In genomic region chr2:100260712-100261620, GRCh38 we compare ENCODE assay signal across 8 cellular contexts.
A peak's percentile ranks its signal among the peaks of the same experiment; 100 is the strongest.
DNase-seq lines count a peak whose midpoint lies in the region; ATAC-seq, FAIRE-seq and TF ChIP-seq lines count a peak whose summit lies in the region.

No MANE protein-coding gene starts in this region.

- intact Hi-C loops in Right ventricle myocardium inferior (cut with DNase I), result loop anchor here (5.0 kb wide), 1 partner anchor 704 kb away; no protein-coding TSS in a partner anchor

- no peak overlapping the region for H3K27ac Mint-ChIP-seq in activated naive CD4-positive, alpha-beta T cell treated with anti-CD3 and anti-CD28 coated beads, Interleukin-2, amount 10 ng/mL, durations not matched to agents 7 days and 5 days

- H3K4me3 ChIP-seq in A549, result no peak overlapping the region
- no peak overlapping the region for H3K4me3 ChIP-seq in GM06990 (replicated peaks; ENCODE audit: low read depth, low read length)

- 50% methylated on average over 15 of the region's 15 CpGs for WGBS in A549 (ENCODE audit: missing lambda C conversion rate)

- peak; percentile 60 to 80 for DNase-seq in A549 (ENCODE audit: low read depth in 1 of 2, low spot score in 1 of 2)
- no peak for DNase-seq in GM06990 (ENCODE audit: extremely low read depth, insufficient read length)
- peak; percentile 84 for DNase-seq in NCI-H146 (lab: John Stamatoyannopoulos, UW)
- DNase-seq in activated naive CD4-positive, alpha-beta T cell treated with anti-CD3 and anti-CD28 coated beads, Interleukin-2, amount 10 ng/mL, durations not matched to agents 7 days and 5 days, result peak; percentile 35
- DNase-seq in Right ventricle myocardium inferior (ENCODE audit: missing footprints), result no peak
- peak; percentile 80 for DNase-seq in pons (ENCODE audit: low spot score)

- H3K4me1 ChIP-seq in A549, result peaks cover 9% of the 10 kb centered on the region; the same call in 1 of the 3 replicates

- H3K36me3 ChIP-seq in GM06990 (ENCODE audit: control insufficient read depth, insufficient read depth, low read length), result no peaks in the 10 kb centered on the region

- H3K36me3 Mint-ChIP-seq in activated naive CD4-positive, alpha-beta T cell treated with anti-CD3 and anti-CD28 coated beads, Interleukin-2, amount 10 ng/mL, durations not matched to agents 7 days and 5 days, result no peaks in the 10 kb centered on the region

- POLR2A ChIA-PET in A549 (lab: Yijun Ruan, JAX), result interaction anchor here (0.6 to 3.2 kb wide), 3 partner anchors 30 to 312 kb away, joined by 3 to 7 read pairs (median 7); no protein-coding TSS in a partner anchor

- TF ChIP-seq RAD21 in A549 (conservative IDR thresholded peaks at IDR 0.05 in 1 of 2, IDR thresholded peaks at IDR 0.05 in 1 of 2), result peak; percentile 84 to 86

- CTCF ChIA-PET in A549 (lab: Yijun Ruan, JAX), result interaction anchor here (0.6 to 9.0 kb wide), 32 partner anchors 8 to 1990 kb away, joined by 3 to 188 read pairs (median 4); partner anchors contain the start of gene LONRF2
- CTCF ChIA-PET in activated naive CD4-positive, alpha-beta T cell treated with anti-CD3 and anti-CD28 coated beads, Interleukin-2, amount 10 ng/mL, durations not matched to agents 7 days and 5 days (lab: Charles Lee), result interaction anchor here (0.8 to 8.9 kb wide), 15 partner anchors 10 to 702 kb away, joined by 3 to 196 read pairs (median 6); no protein-coding TSS in a partner anchor

- H3K4me3 Mint-ChIP-seq in activated naive CD4-positive, alpha-beta T cell treated with anti-CD3 and anti-CD28 coated beads, Interleukin-2, amount 10 ng/mL, durations not matched to agents 7 days and 5 days, result no peak overlapping the region

- peaks cover 17% of the 10 kb centered on the region for H3K27me3 Mint-ChIP-seq in activated naive CD4-positive, alpha-beta T cell treated with anti-CD3 and anti-CD28 coated beads, Interleukin-2, amount 10 ng/mL, durations not matched to agents 7 days and 5 days

- H3K9me3 ChIP-seq in A549, result 0 out of 3 replicates have a peak, but pooled peaks cover 4% of the 10 kb centered on the region

- peak overlapping the region in 1 of 2 experiments; percentile 36; a peak in 1 of 6 replicates for H3K27ac ChIP-seq in A549

- H3K27me3 ChIP-seq in GM06990 (replicated peaks; ENCODE audit: control insufficient read depth, insufficient read depth, low read length), result no peaks in the 10 kb centered on the region

- no peaks in the 10 kb centered on the region for H3K9me3 Mint-ChIP-seq in activated naive CD4-positive, alpha-beta T cell treated with anti-CD3 and anti-CD28 coated beads, Interleukin-2, amount 10 ng/mL, durations not matched to agents 7 days and 5 days

- H3K4me1 Mint-ChIP-seq in activated naive CD4-positive, alpha-beta T cell treated with anti-CD3 and anti-CD28 coated beads, Interleukin-2, amount 10 ng/mL, durations not matched to agents 7 days and 5 days, result no peaks in the 10 kb centered on the region

- peak; percentile 81 to 92 for ATAC-seq in A549
- ATAC-seq in Right ventricle myocardium inferior, result peak; percentile 56
- no peak for ATAC-seq in HG03457 (IDR thresholded peaks at IDR 0.05; ENCODE audit: unreplicated experiment)
- no peak for ATAC-seq in GM21723 (IDR thresholded peaks at IDR 0.05; ENCODE audit: unreplicated experiment)

- no peak for TF ChIP-seq EP300 in A549 (IDR thresholded peaks at IDR 0.05)

- no peak for TF ChIP-seq POLR2A in A549 (IDR thresholded peaks at IDR 0.05; ENCODE audit: low read length)

- no peak overlapping the region for H3K4me2 ChIP-seq in A549

- TF ChIP-seq CTCF in A549 (IDR thresholded peaks at IDR 0.05) (peak; percentile 78), GM06990 (IDR thresholded peaks at IDR 0.05; ENCODE audit: insufficient read depth, low read length, poor library complexity, severe bottlenecking) (peak; percentile 42)

- FAIRE-seq in A549 (lab: Jason Lieb, UNC), result no peak

TF ChIP-seq in A549, 52 proteins besides CTCF, POLR2A, EP300 and RAD21:
- TF ChIP-seq RCOR1 (IDR thresholded peaks at IDR 0.05; ENCODE audit: low read depth, low read length) (no peak), TP53 (CRISPR knock-in tag; IDR thresholded peaks at IDR 0.05) (no peak), ZSCAN20 (CRISPR knock-in tag; IDR thresholded peaks at IDR 0.05) (no peak), SMC3 (IDR thresholded peaks at IDR 0.05) (peak; percentile 66), KDM5A (IDR thresholded peaks at IDR 0.05) (no peak)

Comparison
In these comparisons a context has a peak if more than half of its experiments do, and no peak if none do; other contexts are left out.
1. ATAC-seq: peak in A549 (2 of 2) and Right ventricle myocardium inferior (single experiment); none in HG03457 (single experiment) and GM21723 (single experiment).
2. DNase-seq: peak in A549 (2 of 2), NCI-H146 (single experiment), activated naive CD4-positive, alpha-beta T cell treated with anti-CD3 and anti-CD28 coated beads, Interleukin-2, amount 10 ng/mL, durations not matched to agents 7 days and 5 days (single experiment) and pons (single experiment); none in GM06990 (single experiment) and Right ventricle myocardium inferior (single experiment).